1 cellular context compared by ENCODE assay signal in the genomic region with DNA sequence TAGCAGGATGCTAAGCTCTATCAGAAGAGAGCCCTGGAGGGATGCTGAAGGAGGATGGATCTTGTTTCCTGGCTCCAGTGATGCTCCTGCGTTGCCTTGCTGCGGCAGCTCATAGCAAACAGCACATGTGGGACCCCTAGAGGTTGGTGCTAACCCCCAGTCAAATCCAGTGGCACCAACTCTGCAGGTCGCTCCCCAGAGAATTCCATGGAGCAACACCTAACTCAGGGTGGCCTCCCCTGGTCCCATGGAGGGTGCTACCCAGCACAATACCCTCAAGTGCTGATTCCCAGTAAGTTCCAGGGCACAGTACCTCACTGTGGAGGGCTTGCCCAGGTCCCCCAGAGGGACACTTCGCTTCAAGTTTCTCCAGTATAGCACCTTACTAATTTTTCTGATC.
TF ChIP-seq lines count a peak whose summit lies in the region.

No MANE protein-coding gene starts in this region.

TF ChIP-seq in H1, 55 proteins besides CTCF, POLR2A, EP300 and RAD21 (continued from another document):
- TF ChIP-seq TBP (IDR thresholded peaks at IDR 0.05; ENCODE audit: low read depth, low read length), result no peak
- no peak for TF ChIP-seq SAP30 (IDR thresholded peaks at IDR 0.05; ENCODE audit: insufficient read depth, insufficient replicate concordance, low read length)
- no peak for TF ChIP-seq RFX5 (IDR thresholded peaks at IDR 0.05; ENCODE audit: borderline replicate concordance, low read depth, low read length)
- TF ChIP-seq CEBPB (IDR thresholded peaks at IDR 0.05; ENCODE audit: low read depth, low read length), result no peak
- TF ChIP-seq CHD1 (IDR thresholded peaks at IDR 0.05; ENCODE audit: low read depth, low read length), result no peak
- TF ChIP-seq BACH1 (IDR thresholded peaks at IDR 0.05; ENCODE audit: low read length), result no peak
- no peak for TF ChIP-seq TCF12 (IDR thresholded peaks at IDR 0.05; ENCODE audit: low read depth, low read length)
- no peak for TF ChIP-seq MAFK (IDR thresholded peaks at IDR 0.05; ENCODE audit: low read depth, low read length)
- no peak for TF ChIP-seq HDAC2 (IDR thresholded peaks at IDR 0.05; ENCODE audit: borderline replicate concordance in 1 of 2, low read depth in 2 of 2, low read length in 2 of 2)
TF ChIP-seq in H1: peak in this region for 0.
